Comparison of ENCODE assay signal across 31 cellular contexts in the genomic region with DNA sequence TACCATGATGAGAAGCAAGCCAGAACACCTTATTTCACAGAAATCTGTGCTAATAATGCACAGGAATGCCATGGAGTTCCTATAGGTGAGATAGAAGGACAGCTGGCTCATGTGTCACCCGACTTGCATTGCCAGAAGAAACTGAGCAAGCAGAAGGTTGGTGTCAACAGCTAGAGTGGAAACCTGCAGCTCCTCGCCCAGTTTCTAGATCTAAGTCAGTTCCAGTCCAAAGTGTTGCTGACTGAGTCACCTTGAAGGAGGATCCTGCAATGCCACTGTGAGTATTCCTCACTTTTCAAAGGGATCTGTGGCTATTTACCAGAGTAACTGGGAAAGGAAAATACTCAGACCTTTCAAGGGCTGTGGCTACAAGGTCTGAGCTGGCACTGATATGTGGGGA.
"Had no signal": no experiment of that assay in that cellular context is flagged by ENCODE, and none has a peak within 500 bp of the region (broad histone marks: within the 10 kb centered on the region; RNA-seq: fewer than 3 reads in every experiment).

No MANE protein-coding gene starts in this region.

- H3K27ac Mint-ChIP-seq: activated CD4-positive, alpha-beta memory T cell treated with anti-CD3 and anti-CD28 coated beads, Interleukin-2, amount 10 ng/mL, durations not matched to agents 7 days and 5 days; activated naive CD4-positive, alpha-beta T cell treated with anti-CD3 and anti-CD28 coated beads, Interleukin-2, amount 50 U/mL, for 24 hours; activated naive CD8-positive, alpha-beta T cell treated with anti-CD3 and anti-CD28 coated beads, Interleukin-2, amount 10 ng/mL, durations not matched to agents 7 days and 5 days; activated T-cell treated with anti-CD3 and anti-CD28 coated beads, Interleukin-2, amount 50 U/mL, for 24 hours; activated T-helper 2 cell treated with anti-CD3 and anti-CD28 coated beads, Interferon-gamma antibody, Interleukin-2, Interleukin-4, amounts not matched to agents 10 μg/mL and 5 μg/mL and 100 μg/mL, durations not matched to agents 14 hours and 24 hours and 36 hours had no signal

- H3K36me3 ChIP-seq: ascending aorta, Peyer's patch, WERI-Rb-1 had no signal

- DNase-seq: activated CD4-positive, alpha-beta memory T cell treated with anti-CD3 and anti-CD28 coated beads, Interleukin-2, amount 10 ng/mL, durations not matched to agents 7 days and 5 days; activated CD4-positive, alpha-beta T cell treated with anti-CD3 and anti-CD28 coated beads for 1 hour; activated CD4-positive, alpha-beta T cell treated with anti-CD3 and anti-CD28 coated beads for 48 hours; activated CD4-positive, CD25-positive, alpha-beta regulatory T cell; activated gamma-delta T cell; activated naive CD4-positive, alpha-beta T cell treated with Interleukin-2 at 50 U/mL for 16 hours; activated naive CD8-positive, alpha-beta T cell treated with anti-CD3 and anti-CD28 coated beads, Interleukin-2, amount 10 ng/mL, durations not matched to agents 7 days and 5 days; activated T-cell treated with anti-CD3 and anti-CD28 coated beads, Interleukin-2, amount 50 U/mL, for 24 hours; amygdala; caudate nucleus; MM.1S; MV-4-11; NCI-H1092; NCI-H1436 treated with DMSO at 0.1 percent for 48 hours; NCI-H1694 treated with DMSO at 0.1 percent for 48 hours; NCI-H2029; NCI-H345; NCI-H526; NCI-H748 treated with DMSO at 0.1 percent for 48 hours; NK-92 treated with Interleukin-12 subunit alpha and Interleukin-12 subunit beta, amount 100 ng/mL, for 24 hours; PC-3; Peyer's patch; RPMI8226; SIG-M5; T1000; WERI-Rb-1 had no signal

- H3K9ac ChIP-seq: KMS-11 had no signal

- H3K36me3 Mint-ChIP-seq: activated naive CD4-positive, alpha-beta T cell treated with anti-CD3 and anti-CD28 coated beads, Interleukin-2, amount 50 U/mL, for 24 hours had no signal

- H3K27me3 Mint-ChIP-seq: activated CD4-positive, alpha-beta memory T cell treated with anti-CD3 and anti-CD28 coated beads, Interleukin-2, amount 10 ng/mL, durations not matched to agents 7 days and 5 days; activated naive CD4-positive, alpha-beta T cell treated with anti-CD3 and anti-CD28 coated beads, Interleukin-2, amount 50 U/mL, for 24 hours; activated T-cell treated with anti-CD3 and anti-CD28 coated beads, Interleukin-2, amount 50 U/mL, for 24 hours had no signal

- H3K4me1 ChIP-seq: ascending aorta, Peyer's patch had no signal

- H3K4me1 Mint-ChIP-seq: activated CD4-positive, alpha-beta memory T cell treated with anti-CD3 and anti-CD28 coated beads, Interleukin-2, amount 10 ng/mL, durations not matched to agents 7 days and 5 days; activated naive CD4-positive, alpha-beta T cell treated with anti-CD3 and anti-CD28 coated beads, Interleukin-2, amount 50 U/mL, for 24 hours; activated naive CD8-positive, alpha-beta T cell treated with anti-CD3 and anti-CD28 coated beads, Interleukin-2, amount 10 ng/mL, durations not matched to agents 7 days and 5 days had no signal

- H3K27me3 ChIP-seq: ascending aorta, Peyer's patch had no signal

- H3K4me2 ChIP-seq: KMS-11 had no signal

- H3K4me3 ChIP-seq: ascending aorta, Peyer's patch had no signal

- H3K9me3 Mint-ChIP-seq: activated CD4-positive, alpha-beta memory T cell treated with anti-CD3 and anti-CD28 coated beads, Interleukin-2, amount 10 ng/mL, durations not matched to agents 7 days and 5 days; activated naive CD4-positive, alpha-beta T cell treated with anti-CD3 and anti-CD28 coated beads, Interleukin-2, amount 50 U/mL, for 24 hours; activated naive CD8-positive, alpha-beta T cell treated with anti-CD3 and anti-CD28 coated beads, Interleukin-2, amount 10 ng/mL, durations not matched to agents 7 days and 5 days; activated T-cell treated with anti-CD3 and anti-CD28 coated beads, Interleukin-2, amount 50 U/mL, for 24 hours; activated T-helper 2 cell treated with anti-CD3 and anti-CD28 coated beads, Interferon-gamma antibody, Interleukin-2, Interleukin-4, amounts not matched to agents 10 μg/mL and 5 μg/mL and 100 μg/mL, durations not matched to agents 14 hours and 24 hours and 36 hours had no signal

- H3K27ac ChIP-seq: ascending aorta, KMS-11, Peyer's patch, WERI-Rb-1 had no signal

- H3K9me3 ChIP-seq: ascending aorta, Peyer's patch had no signal

- ATAC-seq: PC-3, SK-N-SH treated with all-trans-retinoic acid at 6 μM for 48 hours had no signal

- H3K4me3 Mint-ChIP-seq: activated CD4-positive, alpha-beta memory T cell treated with anti-CD3 and anti-CD28 coated beads, Interleukin-2, amount 10 ng/mL, durations not matched to agents 7 days and 5 days; activated naive CD4-positive, alpha-beta T cell treated with anti-CD3 and anti-CD28 coated beads, Interleukin-2, amount 50 U/mL, for 24 hours; activated naive CD8-positive, alpha-beta T cell treated with anti-CD3 and anti-CD28 coated beads, Interleukin-2, amount 10 ng/mL, durations not matched to agents 7 days and 5 days; activated T-cell treated with anti-CD3 and anti-CD28 coated beads, Interleukin-2, amount 50 U/mL, for 24 hours had no signal
